ENCODE assay signal across 8 cellular contexts in the genomic region with DNA sequence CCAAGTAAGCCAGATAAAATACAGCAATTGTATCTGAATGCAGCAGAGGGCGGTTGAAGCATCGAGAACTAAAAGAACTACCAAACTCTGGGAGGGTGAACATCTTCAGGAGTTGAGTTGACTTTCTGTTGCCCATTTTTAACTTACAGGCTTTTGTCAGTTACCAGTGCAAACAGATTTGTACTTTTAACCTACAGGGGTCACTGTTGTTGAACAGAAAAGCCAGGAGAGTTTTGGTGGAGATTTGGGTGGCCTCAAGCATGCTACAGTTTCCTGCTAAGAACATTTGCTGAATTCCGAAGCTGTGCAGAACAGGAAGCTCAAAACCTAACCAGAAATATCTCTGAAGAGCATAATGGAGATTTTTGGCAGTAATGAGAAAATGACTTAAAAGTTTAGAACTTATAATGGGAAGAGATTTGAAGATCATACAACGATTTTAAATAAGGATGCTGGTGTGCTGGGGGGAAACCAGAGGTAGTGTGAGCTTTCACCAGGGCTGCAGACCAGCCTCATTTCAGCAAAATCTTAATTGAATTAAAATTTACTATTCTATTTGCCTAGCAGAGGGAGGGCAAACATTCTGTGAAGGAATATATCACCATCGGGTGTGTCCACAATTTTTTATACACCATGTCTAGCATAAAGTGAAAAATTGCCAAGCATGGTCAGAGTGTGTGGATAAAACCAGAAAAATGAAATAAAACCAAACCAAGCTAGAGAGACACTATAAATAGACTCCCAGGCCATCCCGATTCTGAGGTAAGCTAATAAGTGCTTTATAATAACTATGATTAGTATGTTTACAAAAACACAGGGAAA.
DNase-seq lines count a peak whose midpoint lies in the region; ATAC-seq and TF ChIP-seq lines count a peak whose summit lies in the region.

No MANE protein-coding gene starts in this region.

- TF ChIP-seq POLR2A in right lobe of liver (IDR thresholded peaks at IDR 0.05), result no peak

- H3K4me3 ChIP-seq in ACC112 (ENCODE audit: low read depth, low read length), result no peak overlapping the region
- no peak overlapping the region for H3K4me3 ChIP-seq in choroid plexus epithelial cell (ENCODE audit: low read depth, low read length)
- no peak overlapping the region for H3K4me3 ChIP-seq in right lobe of liver

- WGBS in right lobe of liver (ENCODE audit: insufficient coverage, low coverage, low lambda C conversion rate, missing lambda C conversion rate), result 40% methylated on average over 6 of the region's 6 CpGs

- H3K27ac ChIP-seq in ACC112 (ENCODE audit: low read depth, low read length) (no peak overlapping the region), right lobe of liver (no peak overlapping the region)

- H2AFZ ChIP-seq in ACC112 (ENCODE audit: low read length, unreplicated experiment), result peak overlapping the region; percentile 56

- intact Hi-C loops in right lobe of liver (cut with DNase I), result loop anchor here in 1 of 2 donors (5.0 kb wide), 1 partner anchor 92 kb away; no protein-coding TSS in a partner anchor

- ATAC-seq in HG02885 (IDR thresholded peaks at IDR 0.05; ENCODE audit: poor library complexity, unreplicated experiment) (peak; percentile 79), right lobe of liver (peak; percentile 67 to 84 (median 71)), GM18868 (IDR thresholded peaks at IDR 0.05; ENCODE audit: unreplicated experiment) (no peak)

- no peaks in the 10 kb centered on the region for H3K9me3 ChIP-seq in right lobe of liver

- TF ChIP-seq CTCF in GM13977 (IDR thresholded peaks at IDR 0.05; ENCODE audit: extremely low read depth, insufficient read depth, missing control alignments), result peak; percentile 53
- peak; percentile 73 for TF ChIP-seq CTCF in choroid plexus epithelial cell (conservative IDR thresholded peaks at IDR 0.05; ENCODE audit: low read depth, low read length)
- peak; percentile 50 to 71 (median 61) for TF ChIP-seq CTCF in right lobe of liver (IDR thresholded peaks at IDR 0.05)

- in situ Hi-C loops in GM13977 (cut with MboI; ENCODE audit: low pct_unique_long_range_greater_than_20kb, low sequenced_read_pairs, unreplicated experiment), result no loop called here

- H3K27me3 ChIP-seq in ACC112 (ENCODE audit: insufficient read depth, low read length), result no peaks in the 10 kb centered on the region
- H3K27me3 ChIP-seq in right lobe of liver, result no peaks in the 10 kb centered on the region

- H3K36me3 ChIP-seq in ACC112 (ENCODE audit: insufficient read depth, low read length) (no peaks in the 10 kb centered on the region), right lobe of liver (no peaks in the 10 kb centered on the region)

- H3K4me1 ChIP-seq in ACC112 (ENCODE audit: control insufficient read depth, insufficient read depth, low read length, unreplicated experiment), result peaks cover 4% of the 10 kb centered on the region
- no peaks in the 10 kb centered on the region for H3K4me1 ChIP-seq in right lobe of liver

- H3K79me2 ChIP-seq in ACC112 (ENCODE audit: control insufficient read depth, insufficient read depth, low read length, unreplicated experiment), result no peaks in the 10 kb centered on the region

- peak; percentile 28 for DNase-seq in GM13977 (ENCODE audit: low spot score)
- peak; percentile 59 for DNase-seq in NCI-H82 treated with DMSO at 0.1 percent for 48 hours (lab: John Stamatoyannopoulos, UW; ENCODE audit: unreplicated experiment)
- DNase-seq in choroid plexus epithelial cell (ENCODE audit: low read depth), result peak; percentile 90
- DNase-seq in right lobe of liver, result no peak
- no peak for DNase-seq in activated CD8-positive, alpha-beta memory T cell treated with anti-CD3 and anti-CD28 coated beads, Interleukin-2, amount 50 U/mL, for 4 hours

Comparison
In these comparisons a context has a peak if more than half of its experiments do, and no peak if none do; other contexts are left out.
1. DNase-seq: peak in GM13977 (single experiment), NCI-H82 treated with DMSO at 0.1 percent for 48 hours (single experiment) and choroid plexus epithelial cell (single experiment); none in right lobe of liver (0 of 3) and activated CD8-positive, alpha-beta memory T cell treated with anti-CD3 and anti-CD28 coated beads, Interleukin-2, amount 50 U/mL, for 4 hours (single experiment).
2. Peak in every context shown above with its lines, with median percentiles within 50 percentile points of each other: CTCF ChIP-seq.